ENCODE assay signal across 8 cellular contexts in the genomic region with DNA sequence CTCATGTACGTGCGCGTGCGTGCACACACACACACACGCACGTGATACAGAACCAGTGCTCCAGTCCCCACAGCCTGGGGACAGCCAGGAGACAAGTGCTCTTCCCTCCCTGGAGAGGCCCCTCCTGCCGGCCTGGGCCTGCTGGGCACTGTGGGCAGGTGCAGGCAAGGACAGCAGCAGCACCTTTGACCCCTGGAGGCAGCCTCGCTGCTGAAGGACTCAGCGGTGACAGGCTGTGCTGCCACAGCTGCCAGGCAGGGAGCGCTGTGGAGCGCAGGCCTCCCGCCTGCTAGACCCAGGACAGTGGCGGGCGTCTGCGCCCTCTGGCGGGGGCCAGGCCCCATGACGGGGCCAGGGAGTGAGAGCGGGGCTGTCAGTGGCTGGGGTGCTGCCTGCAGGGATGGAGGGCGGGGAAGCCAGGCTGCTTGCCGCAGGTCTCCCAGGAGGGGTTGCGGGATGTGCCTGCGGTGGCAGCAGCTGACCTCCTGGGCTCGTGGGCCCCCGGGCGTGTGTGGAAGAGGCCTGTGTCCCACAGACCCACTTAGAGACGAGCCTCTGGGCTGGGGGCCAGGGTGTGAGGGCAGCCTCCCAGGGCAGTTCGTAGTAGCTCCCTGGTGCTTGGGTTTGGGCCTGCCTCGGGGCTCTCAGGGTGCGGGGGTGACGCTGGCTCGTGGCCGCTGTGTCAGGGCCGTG.
DNase-seq lines count a peak whose midpoint lies in the region; ATAC-seq and TF ChIP-seq lines count a peak whose summit lies in the region.

No MANE protein-coding gene starts in this region.

- DNase-seq in AG04449 (ENCODE audit: low read depth, low spot score), result no peak
- DNase-seq in NCI-H526 treated with DMSO at 0.1 percent for 48 hours (lab: John Stamatoyannopoulos, UW), result peak; percentile 56
- DNase-seq in activated CD4-positive, alpha-beta T cell treated with anti-CD3 and anti-CD28 coated beads, Interleukin-2, amount 10 ng/mL, durations not matched to agents 7 days and 5 days, result peak; percentile 89
- DNase-seq in stimulated activated CD4-positive, alpha-beta T cell treated with anti-CD3 and anti-CD28 coated beads, TNF-alpha, amount 100 ng/mL, for 4 hours (ENCODE audit: low read depth in 3 of 3), result peak; percentile 76 to 85 (median 80)

- H3K9me3 ChIP-seq in liver (ENCODE audit: control insufficient read depth in 4 of 4, low read length in 3 of 4), result no peaks in the 10 kb centered on the region

- WGBS in liver, result 36% methylated on average over 33 of the region's 33 CpGs

- no peaks in the 10 kb centered on the region for H3K27me3 Mint-ChIP-seq in activated CD4-positive, alpha-beta T cell treated with anti-CD3 and anti-CD28 coated beads, Interleukin-2, amount 10 ng/mL, durations not matched to agents 7 days and 5 days

- no peak overlapping the region for H3K4me3 ChIP-seq in AG04449 (ENCODE audit: low read depth, low read length)
- H3K4me3 ChIP-seq in liver (ENCODE audit: low read depth in 1 of 3, low read length in 3 of 3), result no peak overlapping the region

- peak; percentile 98 to 99 for TF ChIP-seq RAD21 in liver (IDR thresholded peaks at IDR 0.05)

- H3K27ac Mint-ChIP-seq in activated CD4-positive, alpha-beta T cell treated with anti-CD3 and anti-CD28 coated beads, Interleukin-2, amount 10 ng/mL, durations not matched to agents 7 days and 5 days, result no peak overlapping the region

- no peak overlapping the region for H3K9ac ChIP-seq in liver (ENCODE audit: low read depth in 1 of 2, low read length in 2 of 2)

- peak; percentile 70 for ATAC-seq in GM18520 (IDR thresholded peaks at IDR 0.05; ENCODE audit: unreplicated experiment)
- ATAC-seq in HG03159 (IDR thresholded peaks at IDR 0.05; ENCODE audit: unreplicated experiment), result peak; percentile 82

- CTCF ChIA-PET in AG04449 (lab: Yijun Ruan, JAX), result interaction anchor here (0.7 to 5.7 kb wide), 37 partner anchors 8 to 686 kb away, joined by 3 to 118 read pairs (median 7); a partner anchor contains a TSS
- CTCF ChIA-PET in activated CD4-positive, alpha-beta T cell treated with anti-CD3 and anti-CD28 coated beads, Interleukin-2, amount 10 ng/mL, durations not matched to agents 7 days and 5 days (lab: Charles Lee), result interaction anchor here (0.5 to 4.6 kb wide), 14 partner anchors 9 to 113 kb away, joined by 3 to 20 read pairs (median 4); a partner anchor contains a TSS

- H3K9me3 Mint-ChIP-seq in activated CD4-positive, alpha-beta T cell treated with anti-CD3 and anti-CD28 coated beads, Interleukin-2, amount 10 ng/mL, durations not matched to agents 7 days and 5 days, result no peaks in the 10 kb centered on the region

- H3K36me3 ChIP-seq in liver (ENCODE audit: control insufficient read depth in 4 of 4, insufficient read depth in 3 of 4, low read depth in 1 of 4, low read length in 3 of 4), result peaks cover 2 to 33% (median 16%) of the 10 kb centered on the region in 4 donors

- H3K27ac ChIP-seq in cingulate gyrus (ENCODE audit: low read depth, low read length), result peak overlapping the region; percentile 32
- peak overlapping the region; percentile 33 to 62 for H3K27ac ChIP-seq in liver (ENCODE audit: low read depth in 1 of 2, low read length in 2 of 2)

- H3K4me1 ChIP-seq in liver (ENCODE audit: control insufficient read depth in 4 of 4, insufficient read depth in 4 of 4, low read length in 3 of 4), result peaks cover 4 to 39% (median 24%) of the 10 kb centered on the region in 4 donors

- TF ChIP-seq CTCF in AG04449 (IDR thresholded peaks at IDR 0.05; ENCODE audit: insufficient read depth, low read length, missing control alignments) (peak; percentile 100), liver (IDR thresholded peaks at IDR 0.05; ENCODE audit: low read depth, low read length, missing input control) (peak; percentile 100)

- H3K4me1 Mint-ChIP-seq in activated CD4-positive, alpha-beta T cell treated with anti-CD3 and anti-CD28 coated beads, Interleukin-2, amount 10 ng/mL, durations not matched to agents 7 days and 5 days, result peaks cover under 1% of the 10 kb centered on the region

- POLR2A ChIA-PET in AG04449 (lab: Yijun Ruan, JAX), result no interaction called here
- POLR2A ChIA-PET in activated CD4-positive, alpha-beta T cell treated with anti-CD3 and anti-CD28 coated beads, Interleukin-2, amount 10 ng/mL, durations not matched to agents 7 days and 5 days (lab: Charles Lee), result no interaction called here

- H3K27me3 ChIP-seq in liver (ENCODE audit: control insufficient read depth in 4 of 4, insufficient read depth in 4 of 4, low read length in 3 of 4), result no peaks in the 10 kb centered on the region

- no peaks in the 10 kb centered on the region for H3K36me3 Mint-ChIP-seq in activated CD4-positive, alpha-beta T cell treated with anti-CD3 and anti-CD28 coated beads, Interleukin-2, amount 10 ng/mL, durations not matched to agents 7 days and 5 days (ENCODE audit: low read depth)

- no peak overlapping the region for H3K4me3 Mint-ChIP-seq in activated CD4-positive, alpha-beta T cell treated with anti-CD3 and anti-CD28 coated beads, Interleukin-2, amount 10 ng/mL, durations not matched to agents 7 days and 5 days

TF ChIP-seq in liver, 16 proteins besides CTCF, POLR2A, EP300 and RAD21:
- TF ChIP-seq, protein P1, sequence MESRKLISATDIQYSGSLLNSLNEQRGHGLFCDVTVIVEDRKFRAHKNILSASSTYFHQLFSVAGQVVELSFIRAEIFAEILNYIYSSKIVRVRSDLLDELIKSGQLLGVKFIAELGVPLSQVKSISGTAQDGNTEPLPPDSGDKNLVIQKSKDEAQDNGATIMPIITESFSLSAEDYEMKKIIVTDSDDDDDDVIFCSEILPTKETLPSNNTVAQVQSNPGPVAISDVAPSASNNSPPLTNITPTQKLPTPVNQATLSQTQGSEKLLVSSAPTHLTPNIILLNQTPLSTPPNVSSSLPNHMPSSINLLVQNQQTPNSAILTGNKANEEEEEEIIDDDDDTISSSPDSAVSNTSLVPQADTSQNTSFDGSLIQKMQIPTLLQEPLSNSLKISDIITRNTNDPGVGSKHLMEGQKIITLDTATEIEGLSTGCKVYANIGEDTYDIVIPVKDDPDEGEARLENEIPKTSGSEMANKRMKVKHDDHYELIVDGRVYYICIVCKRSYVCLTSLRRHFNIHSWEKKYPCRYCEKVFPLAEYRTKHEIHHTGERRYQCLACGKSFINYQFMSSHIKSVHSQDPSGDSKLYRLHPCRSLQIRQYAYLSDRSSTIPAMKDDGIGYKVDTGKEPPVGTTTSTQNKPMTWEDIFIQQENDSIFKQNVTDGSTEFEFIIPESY (IDR thresholded peaks at IDR 0.05), result no peak
- TF ChIP-seq TAF1 (conservative IDR thresholded peaks at IDR 0.05) (no peak), GABPA (IDR thresholded peaks at IDR 0.05 in 1 of 2, conservative IDR thresholded peaks at IDR 0.05 in 1 of 2) (no peak), HNF4A (conservative IDR thresholded peaks at IDR 0.05) (peak; percentile 65 to 75), FOXA2 (IDR thresholded peaks at IDR 0.05) (no peak), YY1 (IDR thresholded peaks at IDR 0.05) (peak; percentile 32), NR2F2 (IDR thresholded peaks at IDR 0.05) (peak; percentile 94), FOXA1 (IDR thresholded peaks at IDR 0.05) (no peak), HNF4G (IDR thresholded peaks at IDR 0.05) (peak; percentile 28), EGR1 (IDR thresholded peaks at IDR 0.05; ENCODE audit: low read depth in 2 of 2) (no peak), SP1 (IDR thresholded peaks at IDR 0.05) (peak; percentile 81), RXRA (IDR thresholded peaks at IDR 0.05) (peak; percentile 89 to 97), JUND (IDR thresholded peaks at IDR 0.05) (no peak)
- TF ChIP-seq, protein P2, sequence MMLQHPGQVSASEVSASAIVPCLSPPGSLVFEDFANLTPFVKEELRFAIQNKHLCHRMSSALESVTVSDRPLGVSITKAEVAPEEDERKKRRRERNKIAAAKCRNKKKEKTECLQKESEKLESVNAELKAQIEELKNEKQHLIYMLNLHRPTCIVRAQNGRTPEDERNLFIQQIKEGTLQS (IDR thresholded peaks at IDR 0.05), result no peak
- TF ChIP-seq, protein P3, sequence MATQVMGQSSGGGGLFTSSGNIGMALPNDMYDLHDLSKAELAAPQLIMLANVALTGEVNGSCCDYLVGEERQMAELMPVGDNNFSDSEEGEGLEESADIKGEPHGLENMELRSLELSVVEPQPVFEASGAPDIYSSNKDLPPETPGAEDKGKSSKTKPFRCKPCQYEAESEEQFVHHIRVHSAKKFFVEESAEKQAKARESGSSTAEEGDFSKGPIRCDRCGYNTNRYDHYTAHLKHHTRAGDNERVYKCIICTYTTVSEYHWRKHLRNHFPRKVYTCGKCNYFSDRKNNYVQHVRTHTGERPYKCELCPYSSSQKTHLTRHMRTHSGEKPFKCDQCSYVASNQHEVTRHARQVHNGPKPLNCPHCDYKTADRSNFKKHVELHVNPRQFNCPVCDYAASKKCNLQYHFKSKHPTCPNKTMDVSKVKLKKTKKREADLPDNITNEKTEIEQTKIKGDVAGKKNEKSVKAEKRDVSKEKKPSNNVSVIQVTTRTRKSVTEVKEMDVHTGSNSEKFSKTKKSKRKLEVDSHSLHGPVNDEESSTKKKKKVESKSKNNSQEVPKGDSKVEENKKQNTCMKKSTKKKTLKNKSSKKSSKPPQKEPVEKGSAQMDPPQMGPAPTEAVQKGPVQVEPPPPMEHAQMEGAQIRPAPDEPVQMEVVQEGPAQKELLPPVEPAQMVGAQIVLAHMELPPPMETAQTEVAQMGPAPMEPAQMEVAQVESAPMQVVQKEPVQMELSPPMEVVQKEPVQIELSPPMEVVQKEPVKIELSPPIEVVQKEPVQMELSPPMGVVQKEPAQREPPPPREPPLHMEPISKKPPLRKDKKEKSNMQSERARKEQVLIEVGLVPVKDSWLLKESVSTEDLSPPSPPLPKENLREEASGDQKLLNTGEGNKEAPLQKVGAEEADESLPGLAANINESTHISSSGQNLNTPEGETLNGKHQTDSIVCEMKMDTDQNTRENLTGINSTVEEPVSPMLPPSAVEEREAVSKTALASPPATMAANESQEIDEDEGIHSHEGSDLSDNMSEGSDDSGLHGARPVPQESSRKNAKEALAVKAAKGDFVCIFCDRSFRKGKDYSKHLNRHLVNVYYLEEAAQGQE (IDR thresholded peaks at IDR 0.05), result peak; percentile 13
- TF ChIP-seq, protein P4, sequence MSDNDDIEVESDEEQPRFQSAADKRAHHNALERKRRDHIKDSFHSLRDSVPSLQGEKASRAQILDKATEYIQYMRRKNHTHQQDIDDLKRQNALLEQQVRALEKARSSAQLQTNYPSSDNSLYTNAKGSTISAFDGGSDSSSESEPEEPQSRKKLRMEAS (IDR thresholded peaks at IDR 0.05), result no peak
